8 cellular contexts compared by ENCODE assay signal in the genomic region with DNA sequence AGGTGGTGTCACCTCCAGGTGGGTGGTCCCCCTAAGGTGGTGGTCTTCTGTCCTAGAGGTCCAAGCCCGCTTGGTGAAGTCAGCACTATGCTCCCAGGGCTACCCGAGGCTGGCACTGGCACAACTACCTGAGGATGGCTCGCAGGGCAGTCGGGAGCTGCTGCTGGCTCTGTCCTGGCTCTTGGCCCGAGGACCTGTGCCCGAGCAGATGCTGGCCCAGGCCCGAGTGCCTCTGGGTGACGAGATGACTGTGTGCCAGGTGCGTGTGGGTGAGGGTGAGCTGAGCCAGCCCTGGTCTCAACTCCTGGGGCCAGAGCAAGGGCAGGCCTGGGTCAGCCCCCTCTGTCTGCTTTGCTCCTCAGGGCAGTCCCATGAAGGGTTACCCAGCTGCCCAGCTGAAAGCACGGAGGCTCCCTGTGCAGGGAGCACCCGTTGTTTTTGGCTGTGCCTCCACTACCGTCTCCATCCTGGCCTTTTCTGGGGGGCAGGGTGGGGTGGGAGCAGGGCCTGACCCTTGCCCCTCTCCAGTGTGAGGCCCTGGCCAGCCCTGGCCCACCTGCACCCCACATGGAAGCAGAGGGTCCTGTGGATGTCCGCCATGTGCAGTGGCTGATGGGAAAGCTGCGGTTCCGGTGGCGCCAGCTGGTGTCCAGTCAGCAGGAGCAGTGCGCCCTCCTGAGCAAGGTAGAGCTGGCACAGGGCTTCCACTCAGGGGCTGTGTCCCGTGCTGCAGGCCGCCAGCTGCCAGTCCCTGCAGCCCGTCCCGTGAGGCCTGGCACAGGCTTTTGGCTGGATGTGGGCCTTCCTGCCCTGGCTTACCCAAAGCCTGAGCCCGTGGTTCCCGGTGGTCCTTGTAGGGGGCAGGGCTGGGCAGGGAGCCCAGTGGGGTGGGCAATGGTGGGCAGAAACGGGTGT. TPM values are rescaled to one million over a fixed set of nuclear protein-coding genes. Genes with fewer than 3 reads are reported as not detected.
A peak's percentile ranks its signal among the peaks of the same experiment; 100 is the strongest.
DNase-seq lines count a peak whose midpoint lies in the region; FAIRE-seq and TF ChIP-seq lines count a peak whose summit lies in the region.

No MANE protein-coding gene starts in this region.

- H3K27ac Mint-ChIP-seq in endothelial cell (ENCODE audit: unreplicated experiment): peak overlapping the region; percentile 83
- peak overlapping the region; percentile 81 for H3K27ac Mint-ChIP-seq in osteocyte (ENCODE audit: unreplicated experiment)

- H3K27me3 Mint-ChIP-seq in endothelial cell (ENCODE audit: unreplicated experiment) (peaks cover 21% of the 10 kb centered on the region), osteocyte (ENCODE audit: unreplicated experiment) (no peaks in the 10 kb centered on the region)

- peak overlapping the region; percentile 90 for H3K9ac ChIP-seq in OCI-LY3 (ENCODE audit: low read length)

- H3K36me3 ChIP-seq in DOHH2 (ENCODE audit: control insufficient read depth, low read length) (peaks cover 9% of the 10 kb centered on the region), OCI-LY3 (replicated peaks; ENCODE audit: low read depth, low read length) (peaks cover 6% of the 10 kb centered on the region)

- no peak for TF ChIP-seq POLR2A in GM12892 (IDR thresholded peaks at IDR 0.05; ENCODE audit: low read depth, low read length)

- no peaks in the 10 kb centered on the region for H3K9me2 ChIP-seq in DOHH2 (replicated peaks; ENCODE audit: control insufficient read depth, low read length)

- H3K4me1 ChIP-seq in DOHH2 (ENCODE audit: control insufficient read depth, low read length): peaks cover 29% of the 10 kb centered on the region
- H3K4me1 ChIP-seq in OCI-LY3 (ENCODE audit: low read length): peaks cover 21% of the 10 kb centered on the region

- peaks cover 9% of the 10 kb centered on the region for H3K79me2 ChIP-seq in DOHH2 (ENCODE audit: control insufficient read depth, low read length)
- H3K79me2 ChIP-seq in OCI-LY3 (ENCODE audit: low read length): peaks cover 21% of the 10 kb centered on the region

- H3K4me3 Mint-ChIP-seq in endothelial cell (ENCODE audit: unreplicated experiment) (peak overlapping the region; percentile 83), osteocyte (ENCODE audit: unreplicated experiment) (peak overlapping the region; percentile 71)

- DNase-seq in endothelial cell (ENCODE audit: low spot score): no peak
- no peak for DNase-seq in osteocyte (ENCODE audit: extremely low spot score, unreplicated experiment)
- no peak for DNase-seq in NCI-H1930 (lab: John Stamatoyannopoulos, UW)
- no peak for DNase-seq in NCI-H1417 (lab: John Stamatoyannopoulos, UW)
- DNase-seq in GM12892 (ENCODE audit: insufficient read length): no peak
- no peak for DNase-seq in DMS79 treated with DMSO at 0.1 percent for 48 hours (lab: John Stamatoyannopoulos, UW)

- H3K27ac ChIP-seq in DOHH2 (ENCODE audit: low read depth, low read length) (no peak overlapping the region), OCI-LY3 (ENCODE audit: low read length) (peak overlapping the region; percentile 31; the same call in 1 of the 2 replicates)

- TF ChIP-seq CTCF in DOHH2 (IDR thresholded peaks at IDR 0.05; ENCODE audit: low read depth, low read length, poor library complexity, severe bottlenecking): no peak
- no peak for TF ChIP-seq CTCF in OCI-LY3 (IDR thresholded peaks at IDR 0.05; ENCODE audit: low read depth, low read length)
- no peak for TF ChIP-seq CTCF in endothelial cell (IDR thresholded peaks at IDR 0.05; ENCODE audit: unreplicated experiment)
- no peak for TF ChIP-seq CTCF in osteocyte (IDR thresholded peaks at IDR 0.05)

- H3K4me2 ChIP-seq in DOHH2 (ENCODE audit: low read length) (peak overlapping the region; percentile 80), OCI-LY3 (ENCODE audit: low read length) (peak overlapping the region; percentile 89)

- peak overlapping the region; percentile 89 for H3K4me3 ChIP-seq in DOHH2 (ENCODE audit: low read length)
- H3K4me3 ChIP-seq in OCI-LY3 (ENCODE audit: low read length): peak overlapping the region; percentile 89

- H3F3A ChIP-seq in DOHH2 (ENCODE audit: control insufficient read depth, insufficient read depth): no peaks in the 10 kb centered on the region

- peaks cover 2% of the 10 kb centered on the region for H3K4me1 Mint-ChIP-seq in endothelial cell (ENCODE audit: unreplicated experiment)
- H3K4me1 Mint-ChIP-seq in osteocyte (ENCODE audit: unreplicated experiment): peaks cover 16% of the 10 kb centered on the region

- H2AFZ ChIP-seq in OCI-LY3 (ENCODE audit: low read depth, low read length): no peak overlapping the region

- H4K20me1 ChIP-seq in DOHH2 (ENCODE audit: control insufficient read depth, insufficient read depth, low read depth, low read length) (peaks cover 8% of the 10 kb centered on the region; the same call in 1 of the 2 replicates), OCI-LY3 (ENCODE audit: insufficient read depth, low read length) (peaks cover 11% of the 10 kb centered on the region)

- H3K9me3 ChIP-seq in DOHH2 (ENCODE audit: control insufficient read depth, insufficient read depth, low read length) (no peaks in the 10 kb centered on the region), OCI-LY3 (ENCODE audit: insufficient read depth, low read length) (no peaks in the 10 kb centered on the region)

- FAIRE-seq in GM12892 (lab: Jason Lieb, UNC): no peak

- peaks cover 7% of the 10 kb centered on the region for H3K27me3 ChIP-seq in DOHH2 (ENCODE audit: control insufficient read depth, low read length)
- no peaks in the 10 kb centered on the region for H3K27me3 ChIP-seq in OCI-LY3 (ENCODE audit: low read depth, low read length)

- no peaks in the 10 kb centered on the region for H3K36me3 Mint-ChIP-seq in endothelial cell (ENCODE audit: low read depth, unreplicated experiment)
- H3K36me3 Mint-ChIP-seq in osteocyte (ENCODE audit: unreplicated experiment): no peaks in the 10 kb centered on the region

- no peaks in the 10 kb centered on the region for H3K9me3 Mint-ChIP-seq in endothelial cell (ENCODE audit: unreplicated experiment)
- H3K9me3 Mint-ChIP-seq in osteocyte (ENCODE audit: unreplicated experiment): no peaks in the 10 kb centered on the region

RNA-seq across cellular contexts. Expression of a gene that starts 1.3 kb away (rescaled TPM):
- total RNA-seq in endothelial cell (ENCODE audit: unreplicated experiment) (11.5 TPM), osteocyte (8.4 and 11.0 TPM in 2 replicates)
- 2.0 TPM for polyA plus RNA-seq in GM12892 (2012; ENCODE audit: missing spikeins)

RNA-seq across cellular contexts. Expression of a gene that starts 5.6 kb away (rescaled TPM):
- total RNA-seq in endothelial cell (ENCODE audit: unreplicated experiment) (2.5 TPM), osteocyte (31.0 and 34.1 TPM in 2 replicates)
- polyA plus RNA-seq in GM12892 (2012; ENCODE audit: missing spikeins): 378 TPM

RNA-seq across cellular contexts. Expression of a gene that starts 17.7 kb away (rescaled TPM):
- total RNA-seq in endothelial cell (ENCODE audit: unreplicated experiment): 67.4 TPM
- 183 and 191 TPM in 2 replicates for total RNA-seq in osteocyte
- not detected for polyA plus RNA-seq in GM12892 (2012; ENCODE audit: missing spikeins)

RNA-seq across cellular contexts. Expression of a gene that starts 34.1 kb away (rescaled TPM):
- 1.6 TPM for total RNA-seq in endothelial cell (ENCODE audit: unreplicated experiment)
- 3.3 and 3.6 TPM in 2 replicates for total RNA-seq in osteocyte
- polyA plus RNA-seq in GM12892 (2012; ENCODE audit: missing spikeins): not detected
